8 cellular contexts compared by ENCODE assay signal in the genomic region with DNA sequence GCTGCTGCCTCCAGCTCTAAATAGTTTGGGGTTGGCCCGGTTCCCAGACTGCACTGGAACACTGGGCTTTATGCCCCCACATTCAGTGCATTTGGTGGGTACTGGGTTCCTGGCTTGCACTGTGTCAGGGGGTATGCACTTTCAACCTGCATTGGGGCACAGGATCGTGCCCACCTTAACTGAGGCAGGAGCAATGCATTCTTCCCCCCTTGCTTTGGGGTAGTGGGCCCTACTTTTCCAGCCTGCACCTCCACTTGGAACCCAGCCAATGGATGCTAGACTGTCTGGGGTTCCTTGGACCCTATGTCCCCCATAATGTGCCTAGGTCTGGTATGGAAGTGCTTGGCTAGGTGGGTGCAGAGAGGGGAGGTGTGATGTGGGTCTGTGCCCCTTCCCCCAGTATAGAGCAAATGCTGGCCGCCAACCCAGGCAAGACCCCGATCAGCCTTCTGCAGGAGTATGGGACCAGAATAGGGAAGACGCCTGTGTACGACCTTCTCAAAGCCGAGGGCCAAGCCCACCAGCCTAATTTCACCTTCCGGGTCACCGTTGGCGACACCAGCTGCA. TPM values are rescaled to one million over a fixed set of nuclear protein-coding genes. Genes with fewer than 3 reads are reported as not detected.
A peak's percentile ranks its signal among the peaks of the same experiment; 100 is the strongest.
DNase-seq lines count a peak whose midpoint lies in the region; ATAC-seq, FAIRE-seq and TF ChIP-seq lines count a peak whose summit lies in the region.

No MANE protein-coding gene starts in this region.

- peak overlapping the region; percentile 55 for H2AK5ac ChIP-seq in mesenchymal stem cell (ENCODE audit: low read length, severe bottlenecking)

- TF ChIP-seq POLR2A in heart left ventricle (IDR thresholded peaks at IDR 0.05): no peak
- TF ChIP-seq POLR2A in GM12878 (IDR thresholded peaks at IDR 0.05; ENCODE audit: low read depth, low read length): no peak

- BruUV-seq in GM12878 (replicated peaks; lab: Mats Ljungman, UMichigan): TSS peak; percentile 76

- H3K79me1 ChIP-seq in mesenchymal stem cell (replicated peaks; ENCODE audit: low read length, poor library complexity, severe bottlenecking): peaks cover 46% of the 10 kb centered on the region

- DNase-seq in heart left ventricle (no peak), left cardiac atrium (no peak), GM12878 (ENCODE audit: low read depth, low spot score) (no peak), mesenchymal stem cell (no peak), COLO668 (lab: John Stamatoyannopoulos, UW; ENCODE audit: unreplicated experiment) (no peak), COLO829 (ENCODE audit: low spot score) (no peak), superior temporal gyrus (ENCODE audit: extremely low spot score) (no peak)

- FAIRE-seq in GM12878 (lab: Jason Lieb, UNC): no peak

- H3K9me3 ChIP-seq in heart left ventricle (no peaks in the 10 kb centered on the region), GM12878 (replicated peaks; ENCODE audit: control insufficient read depth, insufficient read depth, low read length) (no peaks in the 10 kb centered on the region), mesenchymal stem cell (ENCODE audit: control insufficient read depth, low read length) (no peaks in the 10 kb centered on the region)

- peak overlapping the region; percentile 49 to 73 for H2BK12ac ChIP-seq in mesenchymal stem cell (ENCODE audit: low read length in 2 of 2)

- H3K18ac ChIP-seq in mesenchymal stem cell (ENCODE audit: low read depth in 1 of 2, low read length in 2 of 2): peak overlapping the region; percentile 98 to 100

- peak overlapping the region; percentile 80 for H2BK120ac ChIP-seq in mesenchymal stem cell (ENCODE audit: low read depth, low read length)

- SMC1A ChIA-PET in GM12878 (lab: Charles Lee; ENCODE audit: uncharacterized antibody, unreplicated experiment): interaction anchor here (1.1 to 2.2 kb wide), 6 partner anchors 27 to 177 kb away, joined by 3 to 11 read pairs (median 6); a partner anchor contains a TSS

- H3K4me1 ChIP-seq in heart left ventricle: peaks cover 5 to 55% (median 33%) of the 10 kb centered on the region in 12 donors
- peaks cover 13% of the 10 kb centered on the region for H3K4me1 ChIP-seq in GM12878 (ENCODE audit: control insufficient read depth, insufficient read depth, low read length)
- peaks cover 32% of the 10 kb centered on the region for H3K4me1 ChIP-seq in mesenchymal stem cell (ENCODE audit: control insufficient read depth, insufficient read depth, low read depth, low read length)
- no peaks in the 10 kb centered on the region for H3K4me1 ChIP-seq in urinary bladder (ENCODE audit: insufficient read depth)

- TF ChIP-seq CTCF in heart left ventricle (IDR thresholded peaks at IDR 0.05): no peak
- TF ChIP-seq CTCF in GM12878 (IDR thresholded peaks at IDR 0.05 in 2 of 3, conservative IDR thresholded peaks at IDR 0.05 in 1 of 3; ENCODE audit: control insufficient read depth in 2 of 3, extremely low read depth in 1 of 3, insufficient read depth in 1 of 3, low read depth in 3 of 3, low read length in 3 of 3): no peak

- no peaks in the 10 kb centered on the region for H4K20me1 ChIP-seq in GM12878 (ENCODE audit: control insufficient read depth, insufficient read depth)

- H3K14ac ChIP-seq in mesenchymal stem cell (ENCODE audit: low read length in 2 of 2): peak overlapping the region in 1 of 2 experiments; percentile 15

- H3K23ac ChIP-seq in mesenchymal stem cell (ENCODE audit: low read length in 2 of 2): no peak overlapping the region

- peaks cover 0 to 29% (median 24%) of the 10 kb centered on the region in 9 donors for H3K36me3 ChIP-seq in heart left ventricle
- H3K36me3 ChIP-seq in GM12878 (ENCODE audit: control insufficient read depth in 2 of 2, insufficient read depth in 2 of 2, low read length in 1 of 2): peaks cover 4 to 9% of the 10 kb centered on the region in 2 experiments; a peak in 2 of 4 replicates
- peaks cover 40 to 42% of the 10 kb centered on the region in 2 experiments for H3K36me3 ChIP-seq in mesenchymal stem cell (ENCODE audit: control insufficient read depth in 1 of 2, insufficient read depth in 2 of 2, low read depth in 1 of 2, low read length in 2 of 2)
- H3K36me3 ChIP-seq in urinary bladder (ENCODE audit: insufficient read depth): no peaks in the 10 kb centered on the region

- no peak for TF ChIP-seq EP300 in GM12878 (IDR thresholded peaks at IDR 0.05; ENCODE audit: borderline replicate concordance in 1 of 2, control insufficient read depth in 1 of 2, low read depth in 2 of 2, low read length in 2 of 2)

- H3K27ac ChIP-seq in heart left ventricle (peak overlapping the region; percentile 90 to 100 (median 97)), GM12878 (ENCODE audit: control insufficient read depth, insufficient read depth) (peak overlapping the region; percentile 95), mesenchymal stem cell (ENCODE audit: low read length, poor library complexity, severe bottlenecking) (peak overlapping the region; percentile 98), urinary bladder (ENCODE audit: low read depth) (no peak overlapping the region)

- peaks cover 11% of the 10 kb centered on the region for H3K79me2 ChIP-seq in GM12878 (ENCODE audit: control insufficient read depth, insufficient read depth, low read length)

- POLR2A ChIA-PET in GM12878 (lab: Charles Lee): interaction anchor here (0.9 to 2.4 kb wide), 17 partner anchors 9 to 252 kb away, joined by 3 to 18 read pairs (median 5); a partner anchor contains a TSS

- CTCF ChIA-PET in GM12878 (lab: Yijun Ruan, JAX): interaction anchor here (0.5 to 1.8 kb wide), 15 partner anchors 7 to 180 kb away, joined by 3 to 10 read pairs (median 6); a partner anchor contains a TSS

- peak overlapping the region; percentile 100 for H4K8ac ChIP-seq in mesenchymal stem cell (ENCODE audit: low read length)

- H3K4me3 ChIP-seq in heart left ventricle (peak overlapping the region; percentile 37 to 98 (median 77)), GM12878 (peak overlapping the region; percentile 67), mesenchymal stem cell (ENCODE audit: insufficient read depth in 1 of 2, low read depth in 1 of 2, low read length in 2 of 2) (peak overlapping the region; percentile 79 to 94), urinary bladder (ENCODE audit: low read depth, low read length) (peak overlapping the region; percentile 44)

- 43 to 71% (median 59%) methylated on average over 4 to 10 of the region's 10 CpGs for WGBS in heart left ventricle, 4 donors
- WGBS in GM12878 (ENCODE audit: insufficient coverage, insufficient replicate concordance, low lambda C conversion rate, missing lambda C conversion rate): 77% methylated on average over 10 of the region's 10 CpGs
- WGBS in mesenchymal stem cell: 85% methylated on average over 10 of the region's 10 CpGs
- 71% methylated on average over 10 of the region's 10 CpGs for WGBS in urinary bladder

- H3K4me2 ChIP-seq in GM12878 (ENCODE audit: control insufficient read depth, insufficient read depth) (peak overlapping the region; percentile 100), mesenchymal stem cell (ENCODE audit: low read length, poor library complexity, severe bottlenecking) (peak overlapping the region; percentile 84)

- peak overlapping the region; percentile 90 to 94 for H3K4ac ChIP-seq in mesenchymal stem cell (ENCODE audit: low read depth in 1 of 2, low read length in 2 of 2)

- in situ Hi-C loops in GM12878 (cut with MboI): no loop called here

- H2AFZ ChIP-seq in GM12878 (ENCODE audit: control insufficient read depth, low read depth, low read length): peak overlapping the region; percentile 99
- H2AFZ ChIP-seq in mesenchymal stem cell (ENCODE audit: low read depth, low read length): peak overlapping the region; percentile 56

- RAD21 ChIA-PET in GM12878 (lab: Charles Lee; ENCODE audit: unreplicated experiment): interaction anchor here (0.9 to 2.3 kb wide), 17 partner anchors 7 to 181 kb away, joined by 3 to 13 read pairs (median 5); a partner anchor contains a TSS

- TF ChIP-seq RAD21 in GM12878 (IDR thresholded peaks at IDR 0.05; ENCODE audit: insufficient read depth, low read depth, low read length): no peak

- H3K27me3 ChIP-seq in heart left ventricle (no peaks in the 10 kb centered on the region), GM12878 (replicated peaks in 1 of 2; ENCODE audit: control insufficient read depth in 2 of 2, insufficient read depth in 2 of 2, low read length in 1 of 2) (no peaks in the 10 kb centered on the region), mesenchymal stem cell (ENCODE audit: control insufficient read depth in 1 of 2, insufficient read depth in 1 of 2, low read length in 2 of 2) (no peaks in the 10 kb centered on the region)

- peak overlapping the region; percentile 62 for H2BK15ac ChIP-seq in mesenchymal stem cell (ENCODE audit: low read depth, poor library complexity, severe bottlenecking)

- H3K9ac ChIP-seq in GM12878 (ENCODE audit: control insufficient read depth, insufficient read depth, low read length) (peak overlapping the region; percentile 91), mesenchymal stem cell (ENCODE audit: low read length) (peak overlapping the region; percentile 100)

- intact Hi-C loops in heart left ventricle (cut with DNase I) (loop anchor here in 9 of 10 donors (2.0 to 10.0 kb wide), 9 partner anchors 49 to 289 kb away; a partner anchor contains a TSS), left cardiac atrium (cut with DNase I) (loop anchor here in 1 of 2 donors (5.0 to 10.0 kb wide), 2 partner anchors 49 to 177 kb away; a partner anchor contains a TSS), GM12878 (cut with micrococcal nuclease; ENCODE audit: unreplicated experiment) (loop anchor here (1.0 to 5.0 kb wide), 2 partner anchors 49 to 121 kb away; a partner anchor contains a TSS)

- ATAC-seq in heart left ventricle (no peak), left cardiac atrium (no peak), GM12878 (no peak)

- peak overlapping the region; percentile 79 for H4K91ac ChIP-seq in mesenchymal stem cell (ENCODE audit: low read length)

- H2BK5ac ChIP-seq in mesenchymal stem cell (ENCODE audit: low read depth, low read length, poor library complexity, severe bottlenecking): no peak overlapping the region

RNA-seq across cellular contexts. Expression of a gene that starts 0.6 kb away (rescaled TPM):
- total RNA-seq in heart left ventricle: 10 to 100 TPM in 5 of 9 donors, 1 to 10 TPM in 4; 7.8 to 19.5 (median 10.1) TPM
- 10 to 100 TPM; 12.6 to 23.5 TPM for polyA plus RNA-seq in heart left ventricle
- 10 to 100 TPM; 12.5 to 15.3 TPM for total RNA-seq in left cardiac atrium
- 36.0 and 51.7 TPM in 2 replicates for total RNA-seq in GM12878 (2013; cell fraction: nucleolus; rRNA removed)
- 46.1 and 47.1 TPM in 2 replicates for total RNA-seq in GM12878 (2014; rRNA removed)
- total RNA-seq in GM12878 (2014; rRNA removed; fragmentation: Illumina TruSeq; extraction: Trizol): 21.4 and 26.1 TPM in 2 replicates
- total RNA-seq in GM12878 (2021): 42.4 and 43.2 TPM in 2 replicates
- 11.6 TPM for polyA plus RNA-seq in GM12878 (2011; ENCODE audit: low read depth)
- 18.3 and 30.4 TPM in 2 replicates for polyA plus RNA-seq in GM12878 (2011; rRNA removed)
- 48.7 and 74.4 TPM in 2 replicates for polyA plus RNA-seq in GM12878 (2011; cell fraction: cytosol; rRNA removed)
- 192 and 199 TPM in 2 replicates for polyA plus RNA-seq in GM12878 (2011; cell fraction: nucleus; rRNA removed)
- 25.1 and 25.9 TPM in 2 replicates for polyA plus RNA-seq in GM12878 (2012)
- 13.6 and 22.1 TPM in 2 replicates for polyA plus RNA-seq in GM12878 (2014; fragmentation: Illumina TruSeq; extraction: Trizol)
- 1 to 10 TPM; 5.5 to 9.4 TPM for polyA plus RNA-seq in GM12878 (2014; fragmentation: Nextera tagmentation; extraction: Ambion mirVana)
- 44.2 and 54.0 TPM in 2 replicates for polyA plus RNA-seq in GM12878 (2014; rRNA removed)
- 10 to 100 TPM; 58.7 to 60.1 TPM for polyA plus RNA-seq in GM12878 (2016; fragmentation: Nextera tagmentation; extraction: Ambion mirVana)
- 17.8 and 36.9 TPM in 2 replicates for polyA minus RNA-seq in GM12878 (2011; rRNA and poly(A)+ RNA removed)
- polyA minus RNA-seq in GM12878 (2011; cell fraction: cytosol; rRNA and poly(A)+ RNA removed): 8.8 and 11.2 TPM in 2 replicates
- 35.8 and 54.1 TPM in 2 replicates for polyA minus RNA-seq in GM12878 (2011; cell fraction: nucleus; rRNA and poly(A)+ RNA removed)
- 22.2 TPM for polyA plus RNA-seq in mesenchymal stem cell (2013, experiment 1 of 2)
- 24.9 TPM for polyA plus RNA-seq in mesenchymal stem cell (2013, experiment 2 of 2)
- total RNA-seq in urinary bladder: 22.2 TPM
- 24.1 TPM for polyA plus RNA-seq in urinary bladder

RNA-seq across cellular contexts. Expression of a gene that starts 2.4 kb away (rescaled TPM):
- total RNA-seq in heart left ventricle (10 to 100 TPM in 2 of 9 donors, 1 to 10 TPM in 7; 3.3 to 12.6 (median 4.2) TPM), left cardiac atrium (1 to 10 TPM; 9.1 to 9.7 TPM), GM12878 (2014; rRNA removed) (8.5 and 10.1 TPM in 2 replicates), GM12878 (2014; rRNA removed; fragmentation: Illumina TruSeq; extraction: Trizol) (4.8 and 5.2 TPM in 2 replicates), GM12878 (2021) (9.4 and 10.4 TPM in 2 replicates), urinary bladder (17.3 TPM)
- polyA plus RNA-seq in heart left ventricle (1 to 10 TPM; 4.5 to 6.5 TPM), GM12878 (2011; rRNA removed) (8.7 and 14.9 TPM in 2 replicates), GM12878 (2014; fragmentation: Illumina TruSeq; extraction: Trizol) (6.1 and 9.4 TPM in 2 replicates), GM12878 (2014; fragmentation: Nextera tagmentation; extraction: Ambion mirVana) (1 to 10 TPM in 1 of 2 experiments, under 1 TPM in 1; 0.45 to 1.2 TPM), GM12878 (2014; rRNA removed) (13.6 and 14.1 TPM in 2 replicates), GM12878 (2016; fragmentation: Nextera tagmentation; extraction: Ambion mirVana) (1 to 10 TPM; 4.2 to 4.6 TPM), urinary bladder (27.4 TPM)
- total RNA-seq in GM12878 (2013; cell fraction: nucleolus; rRNA removed): 22.1 and 24.5 TPM in 2 replicates
- polyA plus RNA-seq in GM12878 (2011; ENCODE audit: low read depth): 9.5 TPM
- 14.6 and 17.1 TPM in 2 replicates for polyA plus RNA-seq in GM12878 (2011; cell fraction: cytosol; rRNA removed)
- 154 and 166 TPM in 2 replicates for polyA plus RNA-seq in GM12878 (2011; cell fraction: nucleus; rRNA removed)
- 10.0 TPM in 2 replicates for polyA plus RNA-seq in GM12878 (2012)
- polyA minus RNA-seq in GM12878 (2011; rRNA and poly(A)+ RNA removed): 10.8 and 12.7 TPM in 2 replicates
- 4.1 and 4.7 TPM in 2 replicates for polyA minus RNA-seq in GM12878 (2011; cell fraction: cytosol; rRNA and poly(A)+ RNA removed)
- 16.7 and 21.1 TPM in 2 replicates for polyA minus RNA-seq in GM12878 (2011; cell fraction: nucleus; rRNA and poly(A)+ RNA removed)
- 59.4 TPM for polyA plus RNA-seq in mesenchymal stem cell (2013, experiment 1 of 2)
- polyA plus RNA-seq in mesenchymal stem cell (2013, experiment 2 of 2): 61.3 TPM

RNA-seq across cellular contexts. Expression of a gene that starts 5.6 kb away (rescaled TPM):
- total RNA-seq in heart left ventricle (not detected), left cardiac atrium (not detected), GM12878 (2014; rRNA removed) (0.23 TPM in 1 of 2 replicates, not detected in the other), GM12878 (2014; rRNA removed; fragmentation: Illumina TruSeq; extraction: Trizol) (not detected in 2 replicates), GM12878 (2021) (not detected in 2 replicates), urinary bladder (not detected)
- polyA plus RNA-seq in heart left ventricle (not detected), GM12878 (2011; rRNA removed) (not detected in 2 replicates), GM12878 (2014; fragmentation: Illumina TruSeq; extraction: Trizol) (not detected in 2 replicates), GM12878 (2014; fragmentation: Nextera tagmentation; extraction: Ambion mirVana) (under 1 TPM; 0.21 to 0.69 TPM), GM12878 (2014; rRNA removed) (0.22 TPM in 1 of 2 replicates, not detected in the other), GM12878 (2016; fragmentation: Nextera tagmentation; extraction: Ambion mirVana) (not detected), urinary bladder (not detected)
- total RNA-seq in GM12878 (2013; cell fraction: nucleolus; rRNA removed): not detected in 2 replicates
- not detected for polyA plus RNA-seq in GM12878 (2011; ENCODE audit: low read depth)
- 0.15 TPM in 1 of 2 replicates, not detected in the other for polyA plus RNA-seq in GM12878 (2011; cell fraction: cytosol; rRNA removed)
- not detected in 2 replicates for polyA plus RNA-seq in GM12878 (2011; cell fraction: nucleus; rRNA removed)
- polyA plus RNA-seq in GM12878 (2012): not detected in 2 replicates
- not detected in 2 replicates for polyA minus RNA-seq in GM12878 (2011; rRNA and poly(A)+ RNA removed)
- not detected in 2 replicates for polyA minus RNA-seq in GM12878 (2011; cell fraction: cytosol; rRNA and poly(A)+ RNA removed)
- polyA minus RNA-seq in GM12878 (2011; cell fraction: nucleus; rRNA and poly(A)+ RNA removed): not detected in 2 replicates
- 0.25 TPM for polyA plus RNA-seq in mesenchymal stem cell (2013, experiment 1 of 2)
- polyA plus RNA-seq in mesenchymal stem cell (2013, experiment 2 of 2): 0.67 TPM

RNA-seq across cellular contexts. Expression of a gene that starts 49.8 kb away (rescaled TPM):
- total RNA-seq in heart left ventricle (100 to 1,000 TPM; 293 to 642 (median 559) TPM), left cardiac atrium (100 to 1,000 TPM; 504 to 545 TPM), GM12878 (2014; rRNA removed) (155 and 164 TPM in 2 replicates), GM12878 (2014; rRNA removed; fragmentation: Illumina TruSeq; extraction: Trizol) (162 and 177 TPM in 2 replicates), GM12878 (2021) (803 and 817 TPM in 2 replicates), urinary bladder (395 TPM)
- polyA plus RNA-seq in heart left ventricle (100 to 1,000 TPM; 290 to 343 TPM), GM12878 (2011; rRNA removed) (276 and 336 TPM in 2 replicates), GM12878 (2014; fragmentation: Illumina TruSeq; extraction: Trizol) (629 and 689 TPM in 2 replicates), GM12878 (2014; fragmentation: Nextera tagmentation; extraction: Ambion mirVana) (100 to 1,000 TPM; 318 to 348 TPM), GM12878 (2014; rRNA removed) (337 and 342 TPM in 2 replicates), GM12878 (2016; fragmentation: Nextera tagmentation; extraction: Ambion mirVana) (100 to 1,000 TPM; 109 to 127 TPM), urinary bladder (420 TPM)
- total RNA-seq in GM12878 (2013; cell fraction: nucleolus; rRNA removed): 454 and 500 TPM in 2 replicates
- polyA plus RNA-seq in GM12878 (2011; ENCODE audit: low read depth): 722 TPM
- polyA plus RNA-seq in GM12878 (2011; cell fraction: cytosol; rRNA removed): 364 and 463 TPM in 2 replicates
- 570 and 649 TPM in 2 replicates for polyA plus RNA-seq in GM12878 (2011; cell fraction: nucleus; rRNA removed)
- polyA plus RNA-seq in GM12878 (2012): 822 and 853 TPM in 2 replicates
- 693 and 777 TPM in 2 replicates for polyA minus RNA-seq in GM12878 (2011; rRNA and poly(A)+ RNA removed)
- polyA minus RNA-seq in GM12878 (2011; cell fraction: cytosol; rRNA and poly(A)+ RNA removed): 382 and 437 TPM in 2 replicates
- polyA minus RNA-seq in GM12878 (2011; cell fraction: nucleus; rRNA and poly(A)+ RNA removed): 188 and 293 TPM in 2 replicates
- polyA plus RNA-seq in mesenchymal stem cell (2013, experiment 1 of 2): 467 TPM
- polyA plus RNA-seq in mesenchymal stem cell (2013, experiment 2 of 2): 455 TPM
